ENCODE assay signal across 8 cellular contexts in the genomic region with DNA sequence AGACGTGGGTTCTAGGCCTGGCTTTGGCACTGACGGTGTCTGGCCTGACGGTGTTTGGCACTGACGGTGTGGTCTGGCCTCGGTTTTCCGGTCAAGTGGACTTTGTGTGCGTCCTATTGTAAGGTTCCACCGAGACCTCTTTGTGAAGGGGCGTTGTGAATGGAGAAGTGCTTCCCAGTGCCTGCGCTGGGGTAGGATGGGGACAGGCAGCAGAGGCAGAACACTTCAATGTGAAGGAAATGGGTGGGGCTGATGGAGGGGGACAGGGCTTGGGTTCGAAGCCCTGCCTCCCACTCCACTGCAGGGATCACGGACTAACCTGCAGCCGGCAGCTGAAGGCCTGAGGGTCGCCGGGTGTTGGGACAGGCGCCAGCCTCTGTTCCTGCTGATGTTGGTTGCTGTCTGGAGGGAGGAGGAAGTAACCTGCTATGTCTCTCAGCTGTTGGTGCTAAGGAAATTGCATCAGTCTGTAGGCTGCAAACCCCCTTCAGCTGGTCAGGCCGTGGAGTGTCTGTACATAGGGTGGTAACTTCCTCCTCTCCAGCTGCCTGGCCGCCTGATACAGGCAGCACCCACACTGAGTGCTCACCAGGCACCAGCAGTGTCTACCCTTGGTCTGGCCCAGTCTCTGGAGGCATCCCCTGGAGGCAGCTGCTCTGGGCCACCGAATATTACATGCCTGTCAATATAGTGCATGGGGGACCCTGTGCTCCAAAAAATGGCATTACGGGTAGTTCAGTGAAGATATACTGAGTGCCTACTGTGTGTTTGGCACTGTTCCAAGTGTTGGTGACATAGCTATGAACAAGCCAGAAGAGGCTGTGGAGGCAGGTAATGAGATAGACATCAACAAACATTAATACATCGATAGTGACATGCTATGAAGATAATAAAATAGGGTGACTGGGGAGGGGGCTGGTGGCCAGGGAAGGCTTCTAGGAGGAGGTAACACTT. TPM values are rescaled to one million over a fixed set of nuclear protein-coding genes. Genes with fewer than 3 reads are reported as not detected.
DNase-seq lines count a peak whose midpoint lies in the region; ATAC-seq and TF ChIP-seq lines count a peak whose summit lies in the region.

No MANE protein-coding gene starts in this region.

- no peak overlapping the region for H3K27ac ChIP-seq in Karpas-422 (ENCODE audit: low read length)

- in situ Hi-C loops in G401 (cut with HindIII; ENCODE audit: low sequenced_read_pairs) = no loop called here

- H3K36me3 ChIP-seq in GM06990 (ENCODE audit: control insufficient read depth, insufficient read depth, low read length) (no peaks in the 10 kb centered on the region), Karpas-422 (ENCODE audit: insufficient read depth, low read length) (no peaks in the 10 kb centered on the region), iPS-15b (ENCODE audit: control insufficient read depth, insufficient read depth, low read length) (peaks cover 2% of the 10 kb centered on the region)

- H3K9me3 Mint-ChIP-seq in activated naive CD8-positive, alpha-beta T cell (ENCODE audit: low read depth) = no peaks in the 10 kb centered on the region
- H3K9me3 Mint-ChIP-seq in stimulated activated effector memory CD8-positive, alpha-beta T cell treated with anti-CD3 and anti-CD28 coated beads, Interleukin-12 subunit alpha, Interleukin-12 subunit beta, amount 100 ng/mL, for 72 hours = no peaks in the 10 kb centered on the region

- no peaks in the 10 kb centered on the region for H3K79me2 ChIP-seq in Karpas-422 (ENCODE audit: low read length)

- peaks cover 16% of the 10 kb centered on the region for H3K4me1 Mint-ChIP-seq in activated naive CD8-positive, alpha-beta T cell (ENCODE audit: low read depth)
- H3K4me1 Mint-ChIP-seq in stimulated activated effector memory CD8-positive, alpha-beta T cell treated with anti-CD3 and anti-CD28 coated beads, Interleukin-12 subunit alpha, Interleukin-12 subunit beta, amount 100 ng/mL, for 72 hours = peaks cover 27% of the 10 kb centered on the region

- H3K9ac ChIP-seq in Karpas-422 (ENCODE audit: low read length) (no peak overlapping the region), iPS-15b (ENCODE audit: low read depth, low read length) (no peak overlapping the region)

- H3K27me3 Mint-ChIP-seq in activated naive CD8-positive, alpha-beta T cell = peaks cover 31% of the 10 kb centered on the region

- no peaks in the 10 kb centered on the region for H3K27me3 ChIP-seq in GM06990 (replicated peaks; ENCODE audit: control insufficient read depth, insufficient read depth, low read length)
- no peaks in the 10 kb centered on the region for H3K27me3 ChIP-seq in Karpas-422 (ENCODE audit: low read length)
- H3K27me3 ChIP-seq in iPS-15b (ENCODE audit: control insufficient read depth, insufficient read depth, low read length) = peaks cover 31% of the 10 kb centered on the region

- H3K9me3 ChIP-seq in Karpas-422 (ENCODE audit: low read length) (no peaks in the 10 kb centered on the region), iPS-15b (ENCODE audit: control insufficient read depth, insufficient read depth, low read length) (no peaks in the 10 kb centered on the region)

- no peak for TF ChIP-seq CTCF in GM06990 (IDR thresholded peaks at IDR 0.05; ENCODE audit: insufficient read depth, low read length, poor library complexity, severe bottlenecking)

- H3K27ac Mint-ChIP-seq in activated naive CD8-positive, alpha-beta T cell = no peak overlapping the region
- H3K27ac Mint-ChIP-seq in stimulated activated effector memory CD8-positive, alpha-beta T cell treated with anti-CD3 and anti-CD28 coated beads, Interleukin-12 subunit alpha, Interleukin-12 subunit beta, amount 100 ng/mL, for 72 hours = no peak overlapping the region

- H3K4me1 ChIP-seq in Karpas-422 (ENCODE audit: low read length) (no peaks in the 10 kb centered on the region), iPS-15b (ENCODE audit: control insufficient read depth, insufficient read depth, low read length) (no peaks in the 10 kb centered on the region)

- H3K4me3 ChIP-seq in GM06990 (replicated peaks; ENCODE audit: low read depth, low read length) (peak overlapping the region; percentile 62), Karpas-422 (ENCODE audit: low read length) (no peak overlapping the region), iPS-15b (ENCODE audit: low read depth, low read length) (peak overlapping the region; percentile 36)

- H2AFZ ChIP-seq in Karpas-422 (ENCODE audit: low read length) = no peak overlapping the region

- H3K4me2 ChIP-seq in Karpas-422 (ENCODE audit: low read depth, low read length, poor library complexity, severe bottlenecking) = no peak overlapping the region

- peak overlapping the region; percentile 82 for H3K4me3 Mint-ChIP-seq in activated naive CD8-positive, alpha-beta T cell
- peak overlapping the region; percentile 69 for H3K4me3 Mint-ChIP-seq in stimulated activated effector memory CD8-positive, alpha-beta T cell treated with anti-CD3 and anti-CD28 coated beads, Interleukin-12 subunit alpha, Interleukin-12 subunit beta, amount 100 ng/mL, for 72 hours

- DNase-seq in GM06990 (ENCODE audit: extremely low read depth, insufficient read length) (peak; percentile 59), Karpas-422 (peak; percentile 62), cerebellar nuclear complex (lab: John Stamatoyannopoulos, UW) (no peak), G401 (ENCODE audit: low spot score) (no peak)
- DNase-seq in stimulated activated effector memory CD8-positive, alpha-beta T cell treated with anti-CD3 and anti-CD28 coated beads, Interleukin-12 subunit alpha, Interleukin-12 subunit beta, amount 100 ng/mL, for 72 hours (ENCODE audit: low spot score in 2 of 2) = peak in 1 of 2 donors; percentile 57

- H3K9me2 ChIP-seq in Karpas-422 (replicated peaks; ENCODE audit: insufficient read depth, low read length) = no peaks in the 10 kb centered on the region

- peak; percentile 64 for ATAC-seq in GM21528 (IDR thresholded peaks at IDR 0.05; ENCODE audit: low FRiP score, unreplicated experiment)
- peak; percentile 64 for ATAC-seq in stimulated activated effector memory CD8-positive, alpha-beta T cell treated with anti-CD3 and anti-CD28 coated beads, Interleukin-12 subunit alpha, Interleukin-12 subunit beta, amount 100 ng/mL, for 72 hours

- H4K20me1 ChIP-seq in Karpas-422 (ENCODE audit: insufficient read depth, low read depth, low read length) = no peaks in the 10 kb centered on the region

- H3K36me3 Mint-ChIP-seq in activated naive CD8-positive, alpha-beta T cell = no peaks in the 10 kb centered on the region
- peaks cover 5% of the 10 kb centered on the region for H3K36me3 Mint-ChIP-seq in stimulated activated effector memory CD8-positive, alpha-beta T cell treated with anti-CD3 and anti-CD28 coated beads, Interleukin-12 subunit alpha, Interleukin-12 subunit beta, amount 100 ng/mL, for 72 hours

RNA-seq across cellular contexts. Expression of gene TM6SF1, which starts 1.1 kb away (rescaled TPM):
- not detected in 2 replicates for total RNA-seq in Karpas-422 (2014; rRNA removed; shearing (Covaris generic); ENCODE audit: low replicate concordance)
- not detected in 2 replicates for total RNA-seq in G401 (2014; rRNA removed; shearing (Covaris generic))

RNA-seq across cellular contexts. Expression of gene BTBD1, which starts 41.5 kb away (rescaled TPM):
- 113 and 140 TPM in 2 replicates for total RNA-seq in Karpas-422 (2014; rRNA removed; shearing (Covaris generic); ENCODE audit: low replicate concordance)
- total RNA-seq in G401 (2014; rRNA removed; shearing (Covaris generic)) = 78.8 and 136 TPM in 2 replicates

Comparison
In these comparisons a context has a peak if more than half of its experiments do, and no peak if none do; other contexts are left out.
1. DNase-seq: peak in GM06990 (single experiment) and Karpas-422 (single experiment); none in cerebellar nuclear complex (0 of 2) and G401 (single experiment).